In genomic region chr5:149799119-149799623, GRCh38 we compare ENCODE assay signal across 1 cellular context.
TF ChIP-seq lines count a peak whose summit lies in the region.

No MANE protein-coding gene starts in this region.

TF ChIP-seq in HEK293, 187 proteins besides CTCF, POLR2A, EP300 and RAD21 (continued from another document):
- TF ChIP-seq ZNF518A (tag by site-specific recombination; conservative IDR thresholded peaks at IDR 0.05; ENCODE audit: low read depth) = no peak
- no peak for TF ChIP-seq GLI4 (tag by site-specific recombination; IDR thresholded peaks at IDR 0.05)
- TF ChIP-seq KLF16 (tag by site-specific recombination; IDR thresholded peaks at IDR 0.05) = no peak
- TF ChIP-seq ZNF24 (tag by site-specific recombination; IDR thresholded peaks at IDR 0.05) = no peak
- TF ChIP-seq ZNF660 (tag by site-specific recombination; IDR thresholded peaks at IDR 0.05) = no peak
- no peak for TF ChIP-seq SETDB1 (IDR thresholded peaks at IDR 0.05; ENCODE audit: insufficient read length, low read length)
- TF ChIP-seq HOXD13 (CRISPR knock-in tag; IDR thresholded peaks at IDR 0.05; ENCODE audit: borderline replicate concordance) = no peak
